ENCODE assay signal across 2 cellular contexts in genomic region chr16:83615981-83616380, GRCh38.
TF ChIP-seq lines count a peak whose summit lies in the region.

No MANE protein-coding gene starts in this region.

TF ChIP-seq in SK-N-SH, 30 proteins besides CTCF, POLR2A, EP300 and RAD21 (continued from another document):
- TF ChIP-seq, protein P1, sequence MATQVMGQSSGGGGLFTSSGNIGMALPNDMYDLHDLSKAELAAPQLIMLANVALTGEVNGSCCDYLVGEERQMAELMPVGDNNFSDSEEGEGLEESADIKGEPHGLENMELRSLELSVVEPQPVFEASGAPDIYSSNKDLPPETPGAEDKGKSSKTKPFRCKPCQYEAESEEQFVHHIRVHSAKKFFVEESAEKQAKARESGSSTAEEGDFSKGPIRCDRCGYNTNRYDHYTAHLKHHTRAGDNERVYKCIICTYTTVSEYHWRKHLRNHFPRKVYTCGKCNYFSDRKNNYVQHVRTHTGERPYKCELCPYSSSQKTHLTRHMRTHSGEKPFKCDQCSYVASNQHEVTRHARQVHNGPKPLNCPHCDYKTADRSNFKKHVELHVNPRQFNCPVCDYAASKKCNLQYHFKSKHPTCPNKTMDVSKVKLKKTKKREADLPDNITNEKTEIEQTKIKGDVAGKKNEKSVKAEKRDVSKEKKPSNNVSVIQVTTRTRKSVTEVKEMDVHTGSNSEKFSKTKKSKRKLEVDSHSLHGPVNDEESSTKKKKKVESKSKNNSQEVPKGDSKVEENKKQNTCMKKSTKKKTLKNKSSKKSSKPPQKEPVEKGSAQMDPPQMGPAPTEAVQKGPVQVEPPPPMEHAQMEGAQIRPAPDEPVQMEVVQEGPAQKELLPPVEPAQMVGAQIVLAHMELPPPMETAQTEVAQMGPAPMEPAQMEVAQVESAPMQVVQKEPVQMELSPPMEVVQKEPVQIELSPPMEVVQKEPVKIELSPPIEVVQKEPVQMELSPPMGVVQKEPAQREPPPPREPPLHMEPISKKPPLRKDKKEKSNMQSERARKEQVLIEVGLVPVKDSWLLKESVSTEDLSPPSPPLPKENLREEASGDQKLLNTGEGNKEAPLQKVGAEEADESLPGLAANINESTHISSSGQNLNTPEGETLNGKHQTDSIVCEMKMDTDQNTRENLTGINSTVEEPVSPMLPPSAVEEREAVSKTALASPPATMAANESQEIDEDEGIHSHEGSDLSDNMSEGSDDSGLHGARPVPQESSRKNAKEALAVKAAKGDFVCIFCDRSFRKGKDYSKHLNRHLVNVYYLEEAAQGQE (IDR thresholded peaks at IDR 0.05; ENCODE audit: low read depth, low read length), result no peak
- TF ChIP-seq RXRA (IDR thresholded peaks at IDR 0.05; ENCODE audit: borderline replicate concordance, low read depth), result no peak

TF ChIP-seq in WTC11, 78 proteins besides CTCF, POLR2A, EP300 and RAD21 (continued from another document):
- TF ChIP-seq, protein P2, sequence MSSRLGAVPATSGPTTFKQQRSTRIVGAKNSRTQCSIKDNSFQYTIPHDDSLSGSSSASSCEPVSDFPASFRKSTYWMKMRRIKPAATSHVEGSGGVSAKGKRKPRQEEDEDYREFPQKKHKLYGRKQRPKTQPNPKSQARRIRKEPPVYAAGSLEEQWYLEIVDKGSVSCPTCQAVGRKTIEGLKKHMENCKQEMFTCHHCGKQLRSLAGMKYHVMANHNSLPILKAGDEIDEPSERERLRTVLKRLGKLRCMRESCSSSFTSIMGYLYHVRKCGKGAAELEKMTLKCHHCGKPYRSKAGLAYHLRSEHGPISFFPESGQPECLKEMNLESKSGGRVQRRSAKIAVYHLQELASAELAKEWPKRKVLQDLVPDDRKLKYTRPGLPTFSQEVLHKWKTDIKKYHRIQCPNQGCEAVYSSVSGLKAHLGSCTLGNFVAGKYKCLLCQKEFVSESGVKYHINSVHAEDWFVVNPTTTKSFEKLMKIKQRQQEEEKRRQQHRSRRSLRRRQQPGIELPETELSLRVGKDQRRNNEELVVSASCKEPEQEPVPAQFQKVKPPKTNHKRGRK (CRISPR knock-in tag; IDR thresholded peaks at IDR 0.05; ENCODE audit: borderline replicate concordance), result no peak
- no peak for TF ChIP-seq NFATC4 (CRISPR knock-in tag; IDR thresholded peaks at IDR 0.05)
- TF ChIP-seq, protein P3, sequence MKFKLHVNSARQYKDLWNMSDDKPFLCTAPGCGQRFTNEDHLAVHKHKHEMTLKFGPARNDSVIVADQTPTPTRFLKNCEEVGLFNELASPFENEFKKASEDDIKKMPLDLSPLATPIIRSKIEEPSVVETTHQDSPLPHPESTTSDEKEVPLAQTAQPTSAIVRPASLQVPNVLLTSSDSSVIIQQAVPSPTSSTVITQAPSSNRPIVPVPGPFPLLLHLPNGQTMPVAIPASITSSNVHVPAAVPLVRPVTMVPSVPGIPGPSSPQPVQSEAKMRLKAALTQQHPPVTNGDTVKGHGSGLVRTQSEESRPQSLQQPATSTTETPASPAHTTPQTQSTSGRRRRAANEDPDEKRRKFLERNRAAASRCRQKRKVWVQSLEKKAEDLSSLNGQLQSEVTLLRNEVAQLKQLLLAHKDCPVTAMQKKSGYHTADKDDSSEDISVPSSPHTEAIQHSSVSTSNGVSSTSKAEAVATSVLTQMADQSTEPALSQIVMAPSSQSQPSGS (CRISPR knock-in tag; IDR thresholded peaks at IDR 0.05; ENCODE audit: borderline replicate concordance, low read depth), result no peak
TF ChIP-seq in WTC11: peak in this region for 0.
